ENCODE assay signal across 1 cellular context in genomic region chr1:1832820-1833219, GRCh38.
TF ChIP-seq lines count a peak whose summit lies in the region.

No MANE protein-coding gene starts in this region.

TF ChIP-seq in K562, 482 proteins besides CTCF, POLR2A, EP300 and RAD21 (continued from another document):
- TF ChIP-seq MECOM (CRISPR knock-in tag; IDR thresholded peaks at IDR 0.05) (no peak), SIX5 (IDR thresholded peaks at IDR 0.05; ENCODE audit: borderline replicate concordance in 1 of 2, insufficient read depth in 1 of 2, low read depth in 1 of 2, low read length in 2 of 2) (no peak), ZNF263 (CRISPR knock-in tag; IDR thresholded peaks at IDR 0.05; ENCODE audit: borderline replicate concordance) (no peak), ZFP36 (IDR thresholded peaks at IDR 0.05; ENCODE audit: low read depth, low read length, partially characterized antibody) (no peak), FOXK1 (CRISPR knock-in tag; IDR thresholded peaks at IDR 0.05; ENCODE audit: borderline replicate concordance) (no peak), ERF (CRISPR knock-in tag; IDR thresholded peaks at IDR 0.05) (no peak), THRAP3 (IDR thresholded peaks at IDR 0.05; ENCODE audit: borderline replicate concordance) (no peak), BDP1 (IDR thresholded peaks at IDR 0.05; ENCODE audit: insufficient read depth, insufficient read length) (no peak), ZBTB11 (CRISPR knock-in tag; IDR thresholded peaks at IDR 0.05) (no peak), SAP30 (IDR thresholded peaks at IDR 0.05; ENCODE audit: borderline replicate concordance, insufficient read depth, low read depth, low read length, poor library complexity, severe bottlenecking) (no peak), ZBTB9 (CRISPR knock-in tag; IDR thresholded peaks at IDR 0.05) (no peak)
